8 cellular contexts compared by ENCODE assay signal in the genomic region with DNA sequence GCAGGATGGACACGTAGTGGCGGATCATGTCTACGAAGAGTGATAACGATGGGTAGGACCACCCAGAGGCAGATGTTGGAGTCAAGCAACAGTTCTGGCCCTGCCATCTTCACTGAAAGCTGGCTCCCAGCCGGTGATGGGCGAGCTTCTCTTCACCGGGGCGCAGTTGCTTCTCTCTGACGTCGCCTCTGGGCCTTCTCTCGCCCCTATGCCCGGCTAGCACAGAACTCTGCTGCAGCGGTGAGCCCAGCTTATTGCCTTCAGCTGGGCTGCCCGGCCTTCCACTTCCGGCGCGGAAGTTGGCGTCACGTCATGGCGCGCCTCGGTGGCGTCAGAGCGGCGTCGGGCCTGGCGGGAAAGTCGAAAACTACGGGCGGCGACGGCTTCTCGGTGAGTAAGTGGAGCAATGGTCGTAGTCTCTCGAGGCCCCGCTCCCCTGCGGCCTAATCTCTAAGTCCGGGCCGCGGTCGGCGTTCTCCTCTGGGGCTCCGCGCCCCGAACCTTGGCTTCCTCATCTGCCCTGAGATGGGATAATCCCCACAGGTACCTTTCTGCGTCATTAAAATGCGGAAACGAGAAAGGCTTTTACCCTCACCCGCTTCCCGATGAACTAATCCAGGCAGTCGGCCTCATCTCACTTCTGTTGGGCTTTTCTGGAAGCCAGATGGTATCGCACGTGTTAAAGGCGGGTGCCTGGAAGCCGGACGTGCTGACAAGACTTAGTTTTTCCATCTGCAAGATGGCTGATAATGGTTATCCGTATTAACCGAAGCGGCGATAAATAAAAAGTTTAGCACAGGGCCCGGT. TPM values are rescaled to one million over a fixed set of nuclear protein-coding genes. Genes with fewer than 3 reads are reported as not detected.
DNase-seq lines count a peak whose midpoint lies in the region; ATAC-seq and TF ChIP-seq lines count a peak whose summit lies in the region.

Gene FANCD2 (plus strand): TSS at position 354 of the 807 bp plus-strand sequence. CDS start 2,221 bp downstream, outside the sequence.

- H3K27me3 ChIP-seq in left ventricle myocardium inferior (ENCODE audit: low read depth) (no peaks in the 10 kb centered on the region), psoas muscle (ENCODE audit: insufficient read depth in 3 of 3, low read length in 2 of 3) (no peaks in the 10 kb centered on the region)

- H3K4me3 Mint-ChIP-seq in T-helper 17 cell = peak within 1 kb of the TSS; percentile 93

- ATAC-seq in GM18498 (IDR thresholded peaks at IDR 0.05; ENCODE audit: unreplicated experiment) (peak; percentile 94), HG02759 (IDR thresholded peaks at IDR 0.05; ENCODE audit: unreplicated experiment) (peak; percentile 97), T-helper 17 cell (peak; percentile 94), psoas muscle (peak; percentile 95 to 99 (median 96))

- no peaks in the 10 kb centered on the region for H3K27me3 Mint-ChIP-seq in T-helper 17 cell

- H3K4me3 ChIP-seq in left ventricle myocardium inferior (peak within 1 kb of the TSS; percentile 81), psoas muscle (peak within 1 kb of the TSS; percentile 78), urinary bladder (ENCODE audit: low read depth, low read length) (peak within 1 kb of the TSS; percentile 85)

- H3K4me1 ChIP-seq in left ventricle myocardium inferior (peaks cover 36% of the 10 kb centered on the region), psoas muscle (peaks cover 21% of the 10 kb centered on the region), urinary bladder (ENCODE audit: insufficient read depth) (peaks cover 3% of the 10 kb centered on the region)

- no peaks in the 10 kb centered on the region for H3K9me3 ChIP-seq in T-helper 17 cell (ENCODE audit: control insufficient read depth, low read length, poor library complexity, severe bottlenecking)
- no peaks in the 10 kb centered on the region for H3K9me3 ChIP-seq in left ventricle myocardium inferior (replicated peaks)
- no peaks in the 10 kb centered on the region for H3K9me3 ChIP-seq in psoas muscle

- peaks cover 9% of the 10 kb centered on the region for H3K4me1 Mint-ChIP-seq in T-helper 17 cell

- 0 to 1% (median 0%) methylated on average over 61 of the region's 61 CpGs for WGBS in psoas muscle, 3 donors
- WGBS in urinary bladder = under 1% methylated on average over 61 of the region's 61 CpGs

- H3K36me3 ChIP-seq in left ventricle myocardium inferior (peaks cover 23% of the 10 kb centered on the region), psoas muscle (ENCODE audit: insufficient read depth in 1 of 2, low read depth in 1 of 2) (peaks cover 0 to 27% of the 10 kb centered on the region in 2 donors), urinary bladder (ENCODE audit: insufficient read depth) (no peaks in the 10 kb centered on the region)

- intact Hi-C loops in left ventricle myocardium inferior (cut with micrococcal nuclease) = no loop called here
- intact Hi-C loops in psoas muscle (cut with DNase I) = loop anchor here (5.0 to 10.0 kb wide), 3 partner anchors 91 to 299 kb away; partner anchors contain the start of genes BRK1 (in 2 of the 2) and SEC13 (in 1 of the 2)

- H3K27ac Mint-ChIP-seq in T-helper 17 cell = peak within 1 kb of the TSS; percentile 95

- H3K27ac ChIP-seq in left ventricle myocardium inferior (replicated peaks) (peak within 1 kb of the TSS; percentile 79), psoas muscle (peak within 1 kb of the TSS; percentile 72), urinary bladder (ENCODE audit: low read depth) (peak within 1 kb of the TSS; percentile 63)

- peak; percentile 42 for DNase-seq in NCI-H128 (lab: John Stamatoyannopoulos, UW; ENCODE audit: unreplicated experiment)
- DNase-seq in T-helper 17 cell = peak; percentile 82 to 95 (median 83)
- DNase-seq in amygdala (lab: John Stamatoyannopoulos, UW) = peak; percentile 25 to 92 (median 76)
- DNase-seq in left ventricle myocardium inferior = peak; percentile 88
- peak; percentile 89 to 95 for DNase-seq in psoas muscle

- H3K36me3 Mint-ChIP-seq in T-helper 17 cell (ENCODE audit: low read depth) = peaks cover 7% of the 10 kb centered on the region

- TF ChIP-seq CTCF in left ventricle myocardium inferior (IDR thresholded peaks at IDR 0.05; ENCODE audit: borderline replicate concordance) = no peak
- TF ChIP-seq CTCF in psoas muscle (IDR thresholded peaks at IDR 0.05) = no peak

RNA-seq across cellular contexts. Expression of gene FANCD2, which starts in this region (rescaled TPM):
- total RNA-seq in T-helper 17 cell = 10 to 100 TPM; 16.6 to 20.0 TPM
- total RNA-seq in left ventricle myocardium inferior = 0.77 TPM
- total RNA-seq in psoas muscle = 1 to 10 TPM in 1 of 4 donors, under 1 TPM in 3; 0.39 to 1.0 (median 0.75) TPM
- polyA plus RNA-seq in psoas muscle = 1 to 10 TPM in 1 of 3 donors, under 1 TPM in 2; 0.08 to 1.0 (median 0.47) TPM
- 12.1 TPM for total RNA-seq in urinary bladder
- 1.7 TPM for polyA plus RNA-seq in urinary bladder

Comparison
In these comparisons a context has a peak if more than half of its experiments do, and no peak if none do; other contexts are left out.
1. Peak in every context shown above with its lines: DNase-seq, ATAC-seq, H3K4me3 ChIP-seq and H3K27ac ChIP-seq.
2. Peak in DNase-seq, H3K4me3 ChIP-seq and H3K27ac ChIP-seq in left ventricle myocardium inferior; RNA of the gene not detected or under 1 TPM.
3. DNase-seq: peak in every context shown above with its lines; median percentile 92 in psoas muscle; 88 in left ventricle myocardium inferior; 83 in T-helper 17 cell; 76 in amygdala; 42 in NCI-H128.